8 cellular contexts compared by ENCODE assay signal in the genomic region with DNA sequence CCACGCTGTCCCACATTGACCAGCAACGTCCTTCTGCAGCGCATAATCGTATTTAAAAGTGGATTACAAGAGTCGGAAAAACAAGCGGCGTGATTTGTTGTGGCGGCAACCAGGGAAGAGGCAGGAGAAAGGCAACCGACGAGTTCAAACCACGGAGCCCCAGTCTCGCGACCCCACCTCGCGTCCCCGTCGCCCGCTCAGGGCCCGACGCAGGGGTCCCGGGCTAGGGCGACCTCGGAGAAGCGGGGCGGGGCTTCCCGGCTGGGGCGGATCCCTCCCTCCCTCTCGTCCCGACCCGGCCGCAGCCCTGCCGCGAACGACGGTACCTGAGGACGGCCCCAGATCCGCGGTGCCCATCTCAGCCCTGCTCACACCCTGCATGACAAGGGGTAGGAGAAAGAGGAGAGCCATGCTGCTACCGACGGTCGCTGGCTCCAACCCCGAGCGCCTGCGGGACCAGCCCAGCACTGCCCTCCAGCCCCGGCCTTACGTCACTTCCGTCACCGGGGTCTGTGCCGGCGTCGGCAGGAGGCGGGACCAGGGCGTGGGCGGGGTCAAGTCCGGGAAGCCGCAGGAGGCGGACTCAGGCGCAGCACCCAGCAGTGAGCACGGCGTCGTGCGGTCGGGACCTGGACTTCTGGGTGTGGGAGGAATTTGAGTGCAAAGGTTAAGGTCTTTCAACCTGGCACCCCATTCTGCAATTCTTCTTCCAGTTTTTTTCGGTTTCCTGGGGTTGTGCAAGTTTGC. TPM values are rescaled to one million over a fixed set of nuclear protein-coding genes. Genes with fewer than 3 reads are reported as not detected.
DNase-seq lines count a peak whose midpoint lies in the region; ATAC-seq, FAIRE-seq and TF ChIP-seq lines count a peak whose summit lies in the region.

A gene (minus strand): TSS at position 469 of the 747 bp plus-strand sequence. CDS start 58 bp downstream, at position 411.

- H3K27ac ChIP-seq in PC-3 (ENCODE audit: low read length) (peak within 1 kb of the TSS; percentile 91), endothelial cell of umbilical vein (ENCODE audit: insufficient read depth, low read depth, low read length) (peak within 1 kb of the TSS; percentile 26)

- intact Hi-C loops in PC-3 (cut with micrococcal nuclease) (loop anchor here (5.0 kb wide), 1 partner anchor 43 kb away; no protein-coding TSS in a partner anchor), endothelial cell of umbilical vein (cut with micrococcal nuclease) (loop anchor here (2.0 to 5.0 kb wide), 2 partner anchors 16 to 93 kb away; no protein-coding TSS in a partner anchor)

- DNase-seq in DMS114 treated with DMSO at 0.1 percent for 48 hours (lab: John Stamatoyannopoulos, UW; ENCODE audit: unreplicated experiment) (peak; percentile 63), PC-3 (peak; percentile 87), activated T-cell treated with anti-CD3 and anti-CD28 coated beads for 4 hours (peak; percentile 95), endothelial cell of umbilical vein (ENCODE audit: low read depth, low spot score) (peak; percentile 93), midbrain (lab: John Stamatoyannopoulos, UW) (peak; percentile 97)
- peak; percentile 85 for DNase-seq in Jurkat, Clone E6-1 (ENCODE audit: low read depth, low spot score)
- DNase-seq in stimulated activated CD8-positive, alpha-beta memory T cell treated with anti-CD3 and anti-CD28 coated beads, Interleukin-2, amount 100 ng/mL, for 1 hour (ENCODE audit: low read depth in 2 of 2): peak; percentile 88 to 92

- TF ChIP-seq CTCF in PC-3 (conservative IDR thresholded peaks at IDR 0.05; ENCODE audit: low read depth, low read length) (no peak), endothelial cell of umbilical vein (IDR thresholded peaks at IDR 0.05; ENCODE audit: extremely low read depth in 1 of 2, insufficient read depth in 1 of 2, low read depth in 1 of 2, low read length in 2 of 2) (no peak)

- H2AFZ ChIP-seq in PC-3 (ENCODE audit: low read length): peak within 1 kb of the TSS; percentile 86
- H2AFZ ChIP-seq in endothelial cell of umbilical vein (ENCODE audit: low read depth, low read length): peak within 1 kb of the TSS; percentile 85

- peaks cover 50% of the 10 kb centered on the region for H3K79me2 ChIP-seq in PC-3 (ENCODE audit: low read length)
- peaks cover 32% of the 10 kb centered on the region for H3K79me2 ChIP-seq in endothelial cell of umbilical vein (ENCODE audit: control insufficient read depth, insufficient read depth, low read length)

- no peaks in the 10 kb centered on the region for H3K9me2 ChIP-seq in PC-3 (replicated peaks; ENCODE audit: low read length)

- POLR2A ChIA-PET in PC-3 (lab: Charles Lee; ENCODE audit: unreplicated experiment): no interaction called here
- POLR2A ChIA-PET in endothelial cell of umbilical vein (lab: Charles Lee): no interaction called here

- ATAC-seq in GM21576 (IDR thresholded peaks at IDR 0.05; ENCODE audit: unreplicated experiment): peak; percentile 88
- peak; percentile 94 for ATAC-seq in PC-3

- H3K4me1 ChIP-seq in PC-3 (ENCODE audit: insufficient read depth, low read length): peaks cover 38% of the 10 kb centered on the region
- H3K4me1 ChIP-seq in endothelial cell of umbilical vein (ENCODE audit: control insufficient read depth, extremely low read depth, insufficient read depth, low read length): peaks cover 39% of the 10 kb centered on the region

- H3K9ac ChIP-seq in PC-3 (ENCODE audit: low read length): peak within 1 kb of the TSS; percentile 99
- H3K9ac ChIP-seq in endothelial cell of umbilical vein (replicated peaks; ENCODE audit: extremely low read depth, insufficient read depth, low read length): peak within 1 kb of the TSS; percentile 69

- H3K36me3 ChIP-seq in PC-3 (ENCODE audit: low read depth, low read length): no peaks in the 10 kb centered on the region
- H3K36me3 ChIP-seq in endothelial cell of umbilical vein (ENCODE audit: control insufficient read depth in 2 of 2, extremely low read depth in 1 of 2, insufficient read depth in 2 of 2, low read length in 2 of 2): no peaks in the 10 kb centered on the region

- H4K20me1 ChIP-seq in PC-3 (ENCODE audit: low read length) (no peaks in the 10 kb centered on the region; the same call in 1 of the 2 replicates), endothelial cell of umbilical vein (replicated peaks; ENCODE audit: control insufficient read depth, extremely low read depth, insufficient read depth, low read length) (no peaks in the 10 kb centered on the region)

- H3F3A ChIP-seq in PC-3 (ENCODE audit: low read length, unreplicated experiment): no peaks in the 10 kb centered on the region

- peak; percentile 87 for TF ChIP-seq POLR2A in endothelial cell of umbilical vein (IDR thresholded peaks at IDR 0.05; ENCODE audit: low read depth, low read length)

- H3K4me2 ChIP-seq in PC-3 (ENCODE audit: low read length) (peak within 1 kb of the TSS; percentile 76), endothelial cell of umbilical vein (ENCODE audit: insufficient read depth, low read length) (peak within 1 kb of the TSS; percentile 58)

- H3K9me3 ChIP-seq in PC-3 (ENCODE audit: low read length) (no peaks in the 10 kb centered on the region), endothelial cell of umbilical vein (replicated peaks; ENCODE audit: control insufficient read depth, insufficient read depth, low read length) (no peaks in the 10 kb centered on the region)

- peak within 1 kb of the TSS; percentile 78 for H3K4me3 ChIP-seq in Jurkat, Clone E6-1 (ENCODE audit: low read length)
- H3K4me3 ChIP-seq in PC-3 (ENCODE audit: low read length) (peak within 1 kb of the TSS; percentile 99), endothelial cell of umbilical vein (replicated peaks in 1 of 3; ENCODE audit: insufficient read depth in 1 of 3, low read depth in 1 of 3, low read length in 3 of 3) (peak within 1 kb of the TSS; percentile 9 to 85 (median 73))

- no peaks in the 10 kb centered on the region for H3K27me3 ChIP-seq in PC-3 (ENCODE audit: low read length)
- H3K27me3 ChIP-seq in endothelial cell of umbilical vein (ENCODE audit: control insufficient read depth in 2 of 2, insufficient read depth in 2 of 2, low read length in 2 of 2): no peaks in the 10 kb centered on the region

- FAIRE-seq in endothelial cell of umbilical vein (lab: Jason Lieb, UNC): peak; percentile 86

- BruUV-seq in PC-3 (replicated peaks; lab: Mats Ljungman, UMichigan) (TSS peak; percentile 38), endothelial cell of umbilical vein (replicated peaks; lab: Mats Ljungman, UMichigan) (TSS peak; percentile 51)

- H3K9me1 ChIP-seq in endothelial cell of umbilical vein (replicated peaks; ENCODE audit: control insufficient read depth, extremely low read depth, insufficient read depth, low read length): no peaks in the 10 kb centered on the region

- dilution Hi-C loops in endothelial cell of umbilical vein (cut with MboI; ENCODE audit: extremely low pct_ligation_motif_present, low sequenced_read_pairs): no loop called here

- CTCF ChIA-PET in PC-3 (lab: Charles Lee) (interaction anchor here (1.1 kb wide), 1 partner anchor 125 kb away, joined by 4 read pairs; no protein-coding TSS in a partner anchor), endothelial cell of umbilical vein (lab: Charles Lee) (no interaction called here)

TF ChIP-seq in endothelial cell of umbilical vein, 7 proteins besides CTCF, POLR2A, EP300 and RAD21:
- TF ChIP-seq GATA2 (IDR thresholded peaks at IDR 0.05; ENCODE audit: insufficient read depth, insufficient read length, low read depth, low read length) (no peak), POLR2AphosphoS5 (IDR thresholded peaks at IDR 0.05; ENCODE audit: insufficient read depth, low read depth, low read length) (peak; percentile 79)
TF ChIP-seq in endothelial cell of umbilical vein: peak in this region for 1.

RNA-seq across cellular contexts. Expression of the gene that starts here (rescaled TPM):
- polyA plus RNA-seq in Jurkat, Clone E6-1 (2012; ENCODE audit: insufficient read depth, insufficient read length): 19.2 TPM
- total RNA-seq in PC-3 (2014; rRNA removed): 15.8 and 24.6 TPM in 2 replicates
- total RNA-seq in endothelial cell of umbilical vein: 27.5 and 31.2 TPM in 2 replicates
- polyA plus RNA-seq in endothelial cell of umbilical vein: 14.3 and 19.1 TPM in 2 replicates
- polyA plus RNA-seq in endothelial cell of umbilical vein (2011; cell fraction: cytosol; rRNA removed): 20.6 and 25.8 TPM in 2 replicates
- polyA plus RNA-seq in endothelial cell of umbilical vein (2011; cell fraction: nucleus; rRNA removed): 26.0 and 33.4 TPM in 2 replicates
- polyA plus RNA-seq in endothelial cell of umbilical vein (2012): 33.7 and 38.5 TPM in 2 replicates
- 71.0 and 77.5 TPM in 2 replicates for polyA minus RNA-seq in endothelial cell of umbilical vein
- 10.3 TPM for polyA minus RNA-seq in endothelial cell of umbilical vein (2011; cell fraction: cytosol; rRNA and poly(A)+ RNA removed)
- 39.0 and 43.9 TPM in 2 replicates for polyA minus RNA-seq in endothelial cell of umbilical vein (2011; cell fraction: nucleus; rRNA and poly(A)+ RNA removed)

Comparison
In these comparisons a context has a peak if more than half of its experiments do, and no peak if none do; other contexts are left out.
1. Peak in every context shown above with its lines: DNase-seq, ATAC-seq, H3K4me3 ChIP-seq and H3K27ac ChIP-seq.